18 cellular contexts compared by ENCODE assay signal in the genomic region with DNA sequence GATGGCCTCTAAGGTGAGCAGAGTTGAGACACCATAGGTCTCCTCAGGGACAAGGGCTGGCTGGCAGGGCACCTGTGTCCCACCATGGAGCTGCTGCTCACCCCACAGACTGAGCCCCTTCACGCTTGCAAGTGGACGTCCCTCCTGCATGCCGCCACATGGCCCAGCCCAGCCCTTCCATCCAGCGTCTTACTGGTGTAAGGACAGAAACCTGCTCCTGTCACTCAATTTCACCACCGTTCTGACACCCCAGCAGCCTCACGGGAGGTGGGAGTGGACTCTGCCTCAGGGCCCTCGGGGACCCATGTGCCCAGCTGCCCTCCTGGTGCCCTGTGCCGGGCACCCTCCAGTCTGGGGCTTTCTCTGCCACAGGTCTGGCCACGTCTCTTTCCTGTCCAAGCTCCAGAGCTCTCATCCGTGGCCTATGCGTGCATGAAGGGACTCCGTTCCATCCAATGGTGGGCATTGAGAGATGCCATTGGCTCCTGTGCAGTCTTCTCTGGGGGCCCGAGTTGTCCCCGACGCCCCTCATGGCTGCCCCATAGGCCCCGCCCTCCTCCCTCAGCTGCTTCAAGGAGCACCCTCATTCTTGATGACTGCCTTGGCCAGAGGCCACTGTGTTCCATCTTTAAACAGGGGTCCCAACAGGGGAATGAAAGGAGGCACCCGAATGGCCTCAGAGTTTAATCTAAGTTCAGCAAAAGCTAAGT.
"Had no signal": no experiment of that assay in that cellular context is flagged by ENCODE, and none has a peak within 500 bp of the region (broad histone marks: within the 10 kb centered on the region; RNA-seq: fewer than 3 reads in every experiment).

No MANE protein-coding gene starts in this region.

- H3K4me3 ChIP-seq: breast epithelium, PC-9 had no signal

- H3K4me3 Mint-ChIP-seq: activated CD8-positive, alpha-beta T cell treated with anti-CD3 and anti-CD28 coated beads for 36 hours; activated T-cell treated with anti-CD3 and anti-CD28 coated beads, Interleukin-2, amount 50 U/mL, for 72 hours; T-helper 1 cell treated with Interleukin-12 subunit alpha and Interleukin-12 subunit beta and Interleukin-4 antibody, amounts not matched to agents 30 μg/mL and 1 μg/mL, for 36 hours had no signal

- DNase-seq: activated CD4-positive, alpha-beta T cell treated with anti-CD3 and anti-CD28 coated beads for 4 hours; activated CD8-positive, alpha-beta memory T cell treated with anti-CD3 and anti-CD28 coated beads, Interleukin-2, amount 50 U/mL, for 4 hours; activated CD8-positive, alpha-beta T cell treated with anti-CD3 and anti-CD28 coated beads for 36 hours; activated gamma-delta T cell treated with Interleukin-2 at 50 U/mL for 16 hours; activated naive CD4-positive, alpha-beta T cell treated with anti-CD3 and anti-CD28 coated beads, Interleukin-2, amount 50 U/mL, for 16 hours; activated T-cell treated with anti-CD3 and anti-CD28 coated beads, Interleukin-2, amount 50 U/mL, for 72 hours; aorta; Karpas-422; NCI-H1105 treated with DMSO at 0.1 percent for 48 hours; NCI-H1436 treated with DMSO at 0.1 percent for 48 hours; NCI-H187; NCI-H2081; NCI-H510A treated with DMSO at 0.1 percent for 48 hours; PC-9 had no signal

- H3K36me3 ChIP-seq: breast epithelium had no signal

- H3K27ac ChIP-seq: breast epithelium, PC-9 had no signal

- H3K4me2 ChIP-seq: PC-9 had no signal

- H3K4me1 ChIP-seq: breast epithelium had no signal

- ATAC-seq: activated CD4-positive, CD25-positive, alpha-beta regulatory T cell treated with anti-CD3 and anti-CD28 coated beads, Interleukin-2, amount 50 U/mL, for 24 hours; activated CD8-positive, alpha-beta T cell treated with anti-CD3 and anti-CD28 coated beads for 36 hours; activated T-cell treated with anti-CD3 and anti-CD28 coated beads, Interleukin-2, amount 50 U/mL, for 72 hours had no signal

- H2AFZ ChIP-seq: PC-9 had no signal

- H3K27ac Mint-ChIP-seq: activated CD8-positive, alpha-beta T cell treated with anti-CD3 and anti-CD28 coated beads for 36 hours; activated T-cell treated with anti-CD3 and anti-CD28 coated beads, Interleukin-2, amount 50 U/mL, for 72 hours; activated T-helper 2 cell treated with anti-CD3 and anti-CD28 coated beads, Interferon-gamma antibody, Interleukin-2, Interleukin-4, amounts not matched to agents 10 μg/mL and 5 μg/mL and 100 μg/mL, durations not matched to agents 14 hours and 24 hours and 36 hours; T-helper 1 cell treated with Interleukin-12 subunit alpha and Interleukin-12 subunit beta and Interleukin-4 antibody, amounts not matched to agents 30 μg/mL and 1 μg/mL, for 36 hours had no signal

- H3K27me3 ChIP-seq: breast epithelium had no signal

- H3K27me3 Mint-ChIP-seq: activated CD8-positive, alpha-beta T cell treated with anti-CD3 and anti-CD28 coated beads for 36 hours had no signal

- H3K9me3 Mint-ChIP-seq: activated T-cell treated with anti-CD3 and anti-CD28 coated beads, Interleukin-2, amount 50 U/mL, for 72 hours; activated T-helper 2 cell treated with anti-CD3 and anti-CD28 coated beads, Interferon-gamma antibody, Interleukin-2, Interleukin-4, amounts not matched to agents 10 μg/mL and 5 μg/mL and 100 μg/mL, durations not matched to agents 14 hours and 24 hours and 36 hours; T-helper 1 cell treated with Interleukin-12 subunit alpha and Interleukin-12 subunit beta and Interleukin-4 antibody, amounts not matched to agents 30 μg/mL and 1 μg/mL, for 36 hours had no signal
